ENCODE assay signal across 21 cellular contexts in the genomic region with DNA sequence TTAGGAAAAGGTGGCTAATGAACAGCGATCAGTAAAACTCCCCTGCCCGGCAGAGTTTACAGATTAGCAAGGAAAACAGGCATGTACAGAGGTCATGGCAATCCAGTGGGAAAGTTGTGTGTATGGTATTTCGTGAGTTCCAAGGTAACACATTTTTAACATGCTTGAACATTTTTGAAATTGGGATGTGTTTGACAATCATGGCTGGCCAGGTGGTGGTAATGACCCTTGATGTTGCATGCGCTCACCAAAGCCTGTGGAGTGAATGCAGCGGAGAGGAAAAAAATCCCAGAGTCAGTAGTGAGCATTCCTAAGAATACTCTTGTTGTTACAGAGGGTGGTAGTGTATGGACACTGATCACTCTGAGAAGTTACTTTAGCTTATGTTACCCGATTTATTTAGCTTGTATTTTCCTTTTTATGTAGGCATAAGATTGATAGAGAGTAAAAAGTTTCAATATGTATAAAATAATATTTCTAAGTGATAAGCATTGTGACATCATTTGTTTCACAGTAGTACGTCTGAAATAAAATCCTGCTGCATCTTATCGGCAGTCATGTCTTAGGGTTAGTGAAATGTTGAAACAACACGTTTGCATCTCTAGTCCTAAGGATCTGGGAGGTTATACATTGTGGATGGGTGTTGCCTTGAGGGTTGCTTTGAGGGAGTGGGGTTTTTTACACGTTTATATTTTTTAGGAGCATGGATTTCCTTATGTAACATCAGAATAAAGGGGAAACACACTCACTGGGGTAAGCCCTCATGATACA. TPM values are rescaled to one million over a fixed set of nuclear protein-coding genes. Genes with fewer than 3 reads are reported as not detected.
DNase-seq lines count a peak whose midpoint lies in the region; ATAC-seq and TF ChIP-seq lines count a peak whose summit lies in the region.
"Had no signal": no experiment of that assay in that cellular context is flagged by ENCODE, and none has a peak within 500 bp of the region (broad histone marks: within the 10 kb centered on the region; RNA-seq: fewer than 3 reads in every experiment).

No MANE protein-coding gene starts in this region.

- H3K27ac ChIP-seq in SK-N-SH (ENCODE audit: low read depth in 2 of 2, low read length in 1 of 2) = peak overlapping the region; percentile 60 to 100; a peak in 3 of 4 replicates
- peak overlapping the region in 3 of 4 donors; percentile 28 to 100 (median 51) for H3K27ac ChIP-seq in tibial nerve
- H3K27ac ChIP-seq: brain microvascular endothelial cell, colonic mucosa, heart right ventricle, vagina had no signal

- POLR2A ChIA-PET in SK-N-SH (lab: Yijun Ruan, JAX) = no interaction called here

- no peaks in the 10 kb centered on the region for H3K9me3 Mint-ChIP-seq in neural crest cell
- H3K9me3 Mint-ChIP-seq: activated naive CD8-positive, alpha-beta T cell treated with anti-CD3 and anti-CD28 coated beads for 36 hours had no signal

- 83% methylated on average over 10 of the region's 10 CpGs for WGBS in SK-N-SH (ENCODE audit: low lambda C conversion rate)
- WGBS in tibial nerve, 2 donors = 51 to 61% methylated on average over 10 of the region's 10 CpGs

- CTCF ChIA-PET in SK-N-SH (lab: Yijun Ruan, JAX) = interaction anchor here (0.6 to 2.2 kb wide), 3 partner anchors 9 to 128 kb away, joined by 3 to 7 read pairs (median 4); no protein-coding TSS in a partner anchor

- TF ChIP-seq POLR2A in tibial nerve (IDR thresholded peaks at IDR 0.05) = no peak

- no peak overlapping the region for H3K9ac ChIP-seq in SK-N-SH

- no peaks in the 10 kb centered on the region for H4K20me1 ChIP-seq in SK-N-SH (ENCODE audit: insufficient read depth)

- peaks cover 2% of the 10 kb centered on the region for H3K36me3 Mint-ChIP-seq in neural crest cell (ENCODE audit: low read depth)
- H3K36me3 Mint-ChIP-seq: activated naive CD8-positive, alpha-beta T cell treated with anti-CD3 and anti-CD28 coated beads for 36 hours had no signal

- H3K4me3 ChIP-seq in SK-N-SH (ENCODE audit: low read depth in 2 of 2, low read length in 1 of 2) (no peak overlapping the region), fibroblast of villous mesenchyme (ENCODE audit: low read depth, low read length) (no peak overlapping the region), tibial nerve (no peak overlapping the region)
- H3K4me3 ChIP-seq: colonic mucosa, heart right ventricle, lung, vagina had no signal

- H3K27ac Mint-ChIP-seq in neural crest cell (ENCODE audit: unreplicated experiment) = peak overlapping the region; percentile 85
- H3K27ac Mint-ChIP-seq: activated naive CD8-positive, alpha-beta T cell treated with anti-CD3 and anti-CD28 coated beads for 36 hours; naive thymus-derived CD8-positive, alpha-beta T cell had no signal

- ATAC-seq in SK-N-SH treated with all-trans-retinoic acid at 6 μM for 48 hours = no peak
- ATAC-seq in HG03521 (IDR thresholded peaks at IDR 0.05; ENCODE audit: unreplicated experiment) = no peak
- no peak for ATAC-seq in HG02840 (IDR thresholded peaks at IDR 0.05; ENCODE audit: low FRiP score, unreplicated experiment)
- ATAC-seq: heart right ventricle; naive thymus-derived CD8-positive, alpha-beta T cell had no signal

- no peaks in the 10 kb centered on the region for H3K9me2 ChIP-seq in SK-N-SH

- DNase-seq in SK-N-SH (no peak), fibroblast of villous mesenchyme (ENCODE audit: low read depth) (peak; percentile 73), neural crest cell (ENCODE audit: low read depth, low spot score) (no peak), tibial nerve (ENCODE audit: low spot score in 2 of 2) (no peak), activated gamma-delta T cell treated with Interleukin-2 at 50 U/mL for 16 hours (no peak)
- DNase-seq: activated CD4-positive, alpha-beta T cell treated with anti-CD3 and anti-CD28 coated beads for 4 hours; activated naive CD8-positive, alpha-beta T cell treated with anti-CD3 and anti-CD28 coated beads for 36 hours; brain microvascular endothelial cell; colonic mucosa; heart right ventricle; naive thymus-derived CD8-positive, alpha-beta T cell; NCI-H1417 treated with DMSO at 0.1 percent for 48 hours; NCI-H2171 treated with DMSO at 0.1 percent for 48 hours; NCI-H526; Right ventricle myocardium superior; stimulated activated CD4-positive, alpha-beta T cell treated with anti-CD3 and anti-CD28 coated beads, Interleukin-12 subunit alpha, Interleukin-12 subunit beta, amount 100 ng/mL, for 4 hours had no signal

- peaks cover 34% of the 10 kb centered on the region for H3F3A ChIP-seq in SK-N-SH (replicated peaks; ENCODE audit: insufficient read depth)

- H3K4me2 ChIP-seq in SK-N-SH = no peak overlapping the region

- H3K79me2 ChIP-seq in SK-N-SH (ENCODE audit: insufficient read depth) = peaks cover 99% of the 10 kb centered on the region

- no peak for TF ChIP-seq EP300 in SK-N-SH (IDR thresholded peaks at IDR 0.05; ENCODE audit: borderline replicate concordance in 1 of 2, low read depth in 1 of 2, low read length in 1 of 2)
- TF ChIP-seq EP300 in tibial nerve (IDR thresholded peaks at IDR 0.05) = no peak

- no peaks in the 10 kb centered on the region for H3K27me3 Mint-ChIP-seq in neural crest cell (ENCODE audit: low read depth)

- H3K36me3 ChIP-seq in SK-N-SH (replicated peaks in 1 of 2; ENCODE audit: control insufficient read depth in 1 of 2, insufficient read depth in 2 of 2, low read length in 1 of 2) (peaks cover 4 to 8% of the 10 kb centered on the region in 2 experiments), tibial nerve (no peaks in the 10 kb centered on the region)
- H3K36me3 ChIP-seq: colonic mucosa, vagina had no signal

- TF ChIP-seq CTCF in SK-N-SH (IDR thresholded peaks at IDR 0.05) (no peak), fibroblast of villous mesenchyme (IDR thresholded peaks at IDR 0.05; ENCODE audit: insufficient read depth, low read depth, low read length) (no peak), neural crest cell (conservative IDR thresholded peaks at IDR 0.05) (no peak), tibial nerve (IDR thresholded peaks at IDR 0.05) (no peak)

- H3K4me1 ChIP-seq in SK-N-SH (ENCODE audit: control insufficient read depth in 1 of 2, insufficient read depth in 2 of 2, low read depth in 1 of 2, low read length in 1 of 2) (peaks cover 75 to 76% of the 10 kb centered on the region in 2 experiments), tibial nerve (peaks cover 0 to 100% (median 57%) of the 10 kb centered on the region in 4 donors)

- no peaks in the 10 kb centered on the region for H3K27me3 ChIP-seq in SK-N-SH (ENCODE audit: insufficient read depth)
- no peaks in the 10 kb centered on the region for H3K27me3 ChIP-seq in tibial nerve
- H3K27me3 ChIP-seq: brain microvascular endothelial cell, colonic mucosa, vagina had no signal

- no peak for TF ChIP-seq RAD21 in SK-N-SH (IDR thresholded peaks at IDR 0.05; ENCODE audit: low read length)

- H3K4me1 Mint-ChIP-seq in neural crest cell = peaks cover 100% of the 10 kb centered on the region

- H2AFZ ChIP-seq in SK-N-SH (ENCODE audit: low read depth) = no peak overlapping the region

- H3K9me3 ChIP-seq in SK-N-SH (no peaks in the 10 kb centered on the region), tibial nerve (no peaks in the 10 kb centered on the region)
- H3K9me3 ChIP-seq: colonic mucosa, heart right ventricle, vagina had no signal

- peak overlapping the region; percentile 63 for H3K4me3 Mint-ChIP-seq in neural crest cell
- H3K4me3 Mint-ChIP-seq: activated naive CD8-positive, alpha-beta T cell treated with anti-CD3 and anti-CD28 coated beads for 36 hours; naive thymus-derived CD8-positive, alpha-beta T cell had no signal

TF ChIP-seq in SK-N-SH, 30 proteins besides CTCF, POLR2A, EP300 and RAD21 (continues in another document):
- TF ChIP-seq, protein P1, sequence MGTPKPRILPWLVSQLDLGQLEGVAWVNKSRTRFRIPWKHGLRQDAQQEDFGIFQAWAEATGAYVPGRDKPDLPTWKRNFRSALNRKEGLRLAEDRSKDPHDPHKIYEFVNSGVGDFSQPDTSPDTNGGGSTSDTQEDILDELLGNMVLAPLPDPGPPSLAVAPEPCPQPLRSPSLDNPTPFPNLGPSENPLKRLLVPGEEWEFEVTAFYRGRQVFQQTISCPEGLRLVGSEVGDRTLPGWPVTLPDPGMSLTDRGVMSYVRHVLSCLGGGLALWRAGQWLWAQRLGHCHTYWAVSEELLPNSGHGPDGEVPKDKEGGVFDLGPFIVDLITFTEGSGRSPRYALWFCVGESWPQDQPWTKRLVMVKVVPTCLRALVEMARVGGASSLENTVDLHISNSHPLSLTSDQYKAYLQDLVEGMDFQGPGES (IDR thresholded peaks at IDR 0.05; ENCODE audit: low read depth, low read length) = no peak
- TF ChIP-seq FOXJ3 (CRISPR knock-in tag; IDR thresholded peaks at IDR 0.05) (no peak), RXRA (IDR thresholded peaks at IDR 0.05; ENCODE audit: borderline replicate concordance, low read depth) (no peak), TEAD4 (IDR thresholded peaks at IDR 0.05; ENCODE audit: borderline replicate concordance, insufficient read depth) (no peak), FOSL2 (IDR thresholded peaks at IDR 0.05; ENCODE audit: borderline replicate concordance, low read depth) (no peak), POLR2AphosphoS5 (IDR thresholded peaks at IDR 0.05; ENCODE audit: low read depth, low read length) (no peak), GATA2 (CRISPR knock-in tag; IDR thresholded peaks at IDR 0.05) (no peak)

TF ChIP-seq in SK-N-SH treated with all-trans-retinoic acid at 6 μM for 48 hours, 23 proteins besides CTCF, POLR2A, EP300 and RAD21 (continues in another document):
- TF ChIP-seq OSR1 (CRISPR knock-in tag; IDR thresholded peaks at IDR 0.05) = no peak
- no peak for TF ChIP-seq ZNF8 (CRISPR knock-in tag; IDR thresholded peaks at IDR 0.05)

RNA-seq across cellular contexts. Expression of gene TEAD1, which starts 8.7 kb away (rescaled TPM):
- polyA plus RNA-seq in SK-N-SH (2012; rRNA removed) = 31.2 and 37.8 TPM in 2 replicates
- 31.8 and 33.9 TPM in 2 replicates for polyA plus RNA-seq in SK-N-SH (2012; cell fraction: cytosol; rRNA removed)
- 48.4 and 89.7 TPM in 2 replicates for polyA plus RNA-seq in SK-N-SH (2012; cell fraction: nucleus; rRNA removed)
- total RNA-seq in fibroblast of villous mesenchyme (209 and 244 TPM in 2 replicates), neural crest cell (84.1 and 87.3 TPM in 2 replicates), tibial nerve (100 to 1,000 TPM; 127 to 165 (median 140) TPM)
- total RNA-seq: naive thymus-derived CD8-positive, alpha-beta T cell had no signal
- polyA plus RNA-seq: naive thymus-derived CD8-positive, alpha-beta T cell had no signal
